In the genomic region with DNA sequence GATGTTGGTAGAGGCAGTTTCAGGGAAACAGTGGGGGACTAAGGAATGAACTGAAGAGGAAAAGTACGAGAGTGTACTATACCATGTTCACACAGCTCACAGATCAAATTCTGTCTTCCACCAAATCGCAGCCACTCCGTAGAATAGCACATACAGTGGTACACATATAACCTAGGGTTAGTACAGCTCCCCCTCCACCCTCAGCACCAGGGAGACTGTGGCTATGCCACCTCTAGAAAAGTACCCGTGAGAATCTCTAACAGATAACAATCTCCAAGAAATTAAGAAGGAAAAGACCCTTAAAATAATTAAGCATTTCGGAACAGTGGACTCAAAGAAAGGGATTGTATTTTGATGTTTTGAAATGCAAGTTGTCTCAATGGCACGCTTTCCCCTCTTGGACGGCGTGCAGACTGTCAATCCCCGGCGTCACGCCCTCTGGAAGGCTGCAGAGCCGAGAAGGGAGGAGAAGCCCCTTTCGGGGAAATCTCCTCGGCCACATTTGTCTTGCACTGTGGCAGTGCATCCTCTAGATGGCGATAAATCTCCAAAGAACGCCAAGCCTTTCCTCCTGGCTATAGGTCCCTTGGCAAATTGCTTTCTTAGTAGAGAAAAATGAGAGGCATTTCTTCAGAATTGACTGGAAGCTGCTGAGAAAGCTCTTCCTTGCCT, we compare ENCODE assay signal across 8 cellular contexts.
DNase-seq lines count a peak whose midpoint lies in the region; ATAC-seq and TF ChIP-seq lines count a peak whose summit lies in the region.

No MANE protein-coding gene starts in this region.

- peak; percentile 87 for ATAC-seq in GM21786 (IDR thresholded peaks at IDR 0.05; ENCODE audit: unreplicated experiment)

- WGBS in hepatocyte (ENCODE audit: low lambda C conversion rate, missing lambda C conversion rate), result 10% methylated on average over 16 of the region's 16 CpGs
- 7 to 8% methylated on average over 16 of the region's 16 CpGs for WGBS in sigmoid colon, 2 donors

- peak; percentile 42 to 58 for DNase-seq in NCI-H2081 (lab: John Stamatoyannopoulos, UW)
- DNase-seq in NCI-H2081 treated with DMSO at 0.1 percent for 48 hours (lab: John Stamatoyannopoulos, UW), result no peak
- DNase-seq in HuH-7 (ENCODE audit: low spot score), result peak; percentile 31
- peak; percentile 34 for DNase-seq in SK-N-MC (ENCODE audit: low read depth, low spot score)
- peak; percentile 41 for DNase-seq in amniotic stem cell (lab: John Stamatoyannopoulos, UW)
- DNase-seq in hepatocyte (ENCODE audit: low spot score), result peak; percentile 84
- DNase-seq in sigmoid colon, result peak; percentile 64

- H3K9me2 ChIP-seq in hepatocyte (replicated peaks; ENCODE audit: insufficient read depth), result no peaks in the 10 kb centered on the region

- no peaks in the 10 kb centered on the region for H3K4me1 ChIP-seq in hepatocyte (ENCODE audit: insufficient read depth)
- H3K4me1 ChIP-seq in sigmoid colon, result peaks cover 0 to 12% (median 10%) of the 10 kb centered on the region in 4 donors

- H3K27ac ChIP-seq in SK-N-MC (no peak overlapping the region), hepatocyte (no peak overlapping the region), sigmoid colon (no peak overlapping the region)

- H2AFZ ChIP-seq in hepatocyte, result peak overlapping the region; percentile 30

- TF ChIP-seq EP300 in sigmoid colon (IDR thresholded peaks at IDR 0.05), result no peak

- H3K4me3 ChIP-seq in SK-N-MC, result peak overlapping the region; percentile 71
- H3K4me3 ChIP-seq in hepatocyte, result no peak overlapping the region
- H3K4me3 ChIP-seq in sigmoid colon, result peak overlapping the region in 1 of 4 donors; percentile 16

- TF ChIP-seq CTCF in hepatocyte (IDR thresholded peaks at IDR 0.05; ENCODE audit: poor library complexity), result peak; percentile 83
- peak; percentile 42 to 85 (median 56) for TF ChIP-seq CTCF in sigmoid colon (IDR thresholded peaks at IDR 0.05)

- H3K79me2 ChIP-seq in hepatocyte, result no peaks in the 10 kb centered on the region

- no peak for TF ChIP-seq POLR2A in sigmoid colon (IDR thresholded peaks at IDR 0.05)

- H3K9me3 ChIP-seq in SK-N-MC (ENCODE audit: low read depth, low read length) (no peaks in the 10 kb centered on the region), hepatocyte (ENCODE audit: low read depth) (no peaks in the 10 kb centered on the region), sigmoid colon (no peaks in the 10 kb centered on the region)

- H3K36me3 ChIP-seq in SK-N-MC (ENCODE audit: insufficient read depth, low read length) (no peaks in the 10 kb centered on the region), hepatocyte (replicated peaks; ENCODE audit: insufficient read depth, low read depth) (no peaks in the 10 kb centered on the region), sigmoid colon (no peaks in the 10 kb centered on the region)

- no peak overlapping the region for H3K9ac ChIP-seq in SK-N-MC (ENCODE audit: insufficient read length)

- intact Hi-C loops in sigmoid colon (cut with DNase I), result no loop called here

- H3K4me2 ChIP-seq in hepatocyte, result peak overlapping the region; percentile 67

- no peaks in the 10 kb centered on the region for H4K20me1 ChIP-seq in hepatocyte (ENCODE audit: insufficient read depth, poor library complexity, severe bottlenecking)

- peaks cover 11% of the 10 kb centered on the region for H3K27me3 ChIP-seq in hepatocyte
- H3K27me3 ChIP-seq in sigmoid colon, result no peaks in the 10 kb centered on the region
